17 cellular contexts compared by ENCODE assay signal in the genomic region with DNA sequence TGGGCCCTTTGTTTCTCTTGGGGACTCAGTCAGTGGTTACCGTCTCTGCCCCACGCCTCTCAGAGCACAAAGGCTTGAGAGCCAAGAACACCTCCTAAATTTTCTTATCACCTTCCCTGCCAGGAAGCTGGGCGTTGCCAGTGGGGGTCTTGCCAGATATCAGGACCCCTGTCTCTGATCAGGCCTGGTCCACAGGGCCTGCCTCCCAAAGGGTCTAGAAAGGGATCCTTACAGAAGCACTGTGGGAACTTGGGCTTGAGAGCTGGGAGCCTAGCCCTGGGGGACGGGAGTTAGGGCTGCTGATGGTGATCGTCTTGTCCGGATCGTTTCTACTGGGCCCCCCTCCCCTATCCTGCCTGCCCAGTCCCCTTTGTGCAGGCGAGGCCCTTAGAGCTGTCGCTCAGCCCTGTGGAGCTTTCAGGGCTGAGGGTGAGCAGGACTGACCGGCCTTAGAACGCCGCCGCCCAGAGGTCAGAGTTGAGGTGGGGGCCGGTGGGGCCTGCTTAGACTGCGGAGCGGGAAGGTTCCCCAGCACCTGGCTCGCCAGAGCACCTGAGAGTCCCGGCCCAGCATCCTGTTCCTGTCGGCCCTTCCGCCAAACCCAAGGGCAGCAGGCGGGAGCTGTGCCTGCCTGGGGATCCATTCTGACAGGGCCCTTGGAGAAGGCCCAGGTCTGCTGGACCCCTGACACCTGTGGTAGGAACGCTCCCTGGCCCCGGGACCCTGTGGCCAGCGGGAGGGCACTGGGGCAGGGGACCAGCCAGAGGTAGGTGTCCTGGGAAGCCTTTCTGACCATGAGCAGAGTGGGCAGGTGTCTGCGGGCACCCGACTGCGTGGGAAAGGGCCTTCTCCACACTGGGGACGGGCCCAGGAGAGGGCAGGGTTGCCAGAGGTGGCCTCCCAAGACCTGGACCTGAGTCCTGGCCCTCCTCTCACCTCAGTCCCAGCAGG. TPM values are rescaled to one million over a fixed set of nuclear protein-coding genes. Genes with fewer than 3 reads are reported as not detected.
DNase-seq lines count a peak whose midpoint lies in the region; FAIRE-seq and TF ChIP-seq lines count a peak whose summit lies in the region.
"Had no signal": no experiment of that assay in that cellular context is flagged by ENCODE, and none has a peak within 500 bp of the region (broad histone marks: within the 10 kb centered on the region; RNA-seq: fewer than 3 reads in every experiment).

No MANE protein-coding gene starts in this region.

- H2BK12ac ChIP-seq in H1 (ENCODE audit: low read depth, low read length) = no peak overlapping the region

- no peak overlapping the region for H4K91ac ChIP-seq in H1 (replicated peaks; ENCODE audit: insufficient read length, low read length)

- H3K4ac ChIP-seq in H1 (replicated peaks; ENCODE audit: insufficient read length, low read depth, low read length) = no peak overlapping the region

- TF ChIP-seq POLR2A in GM12892 (IDR thresholded peaks at IDR 0.05; ENCODE audit: low read depth, low read length) (no peak), H1 (IDR thresholded peaks at IDR 0.05; ENCODE audit: control extremely low read depth in 1 of 2, low read depth in 2 of 2, low read length in 2 of 2) (no peak)

- no peak overlapping the region for H3K4me2 ChIP-seq in H1 (ENCODE audit: insufficient read depth in 1 of 2, low read depth in 2 of 2, low read length in 2 of 2)

- no peak overlapping the region for H2BK120ac ChIP-seq in H1 (replicated peaks; ENCODE audit: low read depth, low read length)

- no peak overlapping the region for H2BK15ac ChIP-seq in H1 (ENCODE audit: low read length)

- DNase-seq in AG20443 (ENCODE audit: low spot score) (peak; percentile 10), GM12892 (ENCODE audit: insufficient read length) (peak; percentile 15), H1 (ENCODE audit: low read depth in 1 of 2, low spot score in 2 of 2) (peak in 1 of 2 experiments; percentile 52), osteocyte (ENCODE audit: extremely low spot score, unreplicated experiment) (peak; percentile 83), NCI-H146 (lab: John Stamatoyannopoulos, UW) (no peak), NCI-H345 treated with DMSO at 0.1 percent for 48 hours (lab: John Stamatoyannopoulos, UW; ENCODE audit: unreplicated experiment) (no peak), occipital lobe (lab: John Stamatoyannopoulos, UW) (no peak)
- no peak for DNase-seq in activated T-helper 1 cell treated with anti-CD3 and anti-CD28 coated beads, Interleukin-12 subunit alpha, Interleukin-12 subunit beta, Interleukin-2, Interleukin-4 antibody, amounts not matched to agents 30 ng/mL and 10 ng/mL and 1 ng/mL, durations not matched to agents 14 hours and 24 hours and 36 hours (ENCODE audit: low spot score)
- DNase-seq: COR-L47; effector memory CD8-positive, alpha-beta T cell; mammary epithelial cell; NCI-H187; SHP77 had no signal

- H3K4me3 Mint-ChIP-seq in osteocyte (ENCODE audit: unreplicated experiment) = no peak overlapping the region
- no peak overlapping the region for H3K4me3 Mint-ChIP-seq in activated T-helper 1 cell treated with anti-CD3 and anti-CD28 coated beads, Interleukin-12 subunit alpha, Interleukin-12 subunit beta, Interleukin-2, Interleukin-4 antibody, amounts not matched to agents 30 ng/mL and 10 ng/mL and 1 ng/mL, durations not matched to agents 14 hours and 24 hours and 36 hours
- H3K4me3 Mint-ChIP-seq: central memory CD8-positive, alpha-beta T cell; effector memory CD8-positive, alpha-beta T cell; naive thymus-derived CD8-positive, alpha-beta T cell had no signal

- H3K4me3 ChIP-seq in H1 (ENCODE audit: extremely low read depth in 1 of 4, insufficient read depth in 2 of 4, low read depth in 3 of 4, low read length in 4 of 4) = no peak overlapping the region

- no peaks in the 10 kb centered on the region for H3K9me3 ChIP-seq in H1 (ENCODE audit: insufficient read depth in 2 of 2, low read depth in 1 of 2, low read length in 1 of 2)

- H2AK5ac ChIP-seq in H1 (ENCODE audit: low read depth, low read length) = no peak overlapping the region

- no peak overlapping the region for H3K9ac ChIP-seq in H1 (replicated peaks in 1 of 4; ENCODE audit: extremely low read depth in 1 of 4, low read depth in 3 of 4, low read length in 3 of 4)

- H3K79me2 ChIP-seq in H1 (ENCODE audit: control insufficient read depth in 1 of 2, insufficient read depth in 2 of 2, low read length in 2 of 2) = no peaks in the 10 kb centered on the region

- H3K27ac Mint-ChIP-seq in osteocyte (ENCODE audit: unreplicated experiment) = no peak overlapping the region
- H3K27ac Mint-ChIP-seq in activated T-helper 1 cell treated with anti-CD3 and anti-CD28 coated beads, Interleukin-12 subunit alpha, Interleukin-12 subunit beta, Interleukin-2, Interleukin-4 antibody, amounts not matched to agents 30 ng/mL and 10 ng/mL and 1 ng/mL, durations not matched to agents 14 hours and 24 hours and 36 hours = no peak overlapping the region
- H3K27ac Mint-ChIP-seq: effector memory CD8-positive, alpha-beta T cell; naive thymus-derived CD8-positive, alpha-beta T cell had no signal

- H4K5ac ChIP-seq in H1 (ENCODE audit: insufficient read length, low read depth, low read length) = no peak overlapping the region

- no peaks in the 10 kb centered on the region for H3K9me3 Mint-ChIP-seq in osteocyte (ENCODE audit: unreplicated experiment)
- H3K9me3 Mint-ChIP-seq in activated T-helper 1 cell treated with anti-CD3 and anti-CD28 coated beads, Interleukin-12 subunit alpha, Interleukin-12 subunit beta, Interleukin-2, Interleukin-4 antibody, amounts not matched to agents 30 ng/mL and 10 ng/mL and 1 ng/mL, durations not matched to agents 14 hours and 24 hours and 36 hours = no peaks in the 10 kb centered on the region
- H3K9me3 Mint-ChIP-seq: central memory CD8-positive, alpha-beta T cell; effector memory CD8-positive, alpha-beta T cell; naive thymus-derived CD8-positive, alpha-beta T cell had no signal

- no peaks in the 10 kb centered on the region for H3K36me3 Mint-ChIP-seq in osteocyte (ENCODE audit: unreplicated experiment)
- peaks cover 7% of the 10 kb centered on the region for H3K36me3 Mint-ChIP-seq in activated T-helper 1 cell treated with anti-CD3 and anti-CD28 coated beads, Interleukin-12 subunit alpha, Interleukin-12 subunit beta, Interleukin-2, Interleukin-4 antibody, amounts not matched to agents 30 ng/mL and 10 ng/mL and 1 ng/mL, durations not matched to agents 14 hours and 24 hours and 36 hours (ENCODE audit: low read depth)

- no peak for TF ChIP-seq CTCF in H1 (IDR thresholded peaks at IDR 0.05; ENCODE audit: control extremely low read depth in 1 of 3, insufficient read depth in 1 of 3, low read depth in 1 of 3, low read length in 3 of 3)
- TF ChIP-seq CTCF in osteocyte (IDR thresholded peaks at IDR 0.05) = no peak

- 83% methylated on average over 25 of the region's 28 CpGs; no CpG with 5 or more reads in 1 of the 2 experiments for WGBS in H1 (ENCODE audit: extremely low coverage in 1 of 2, insufficient coverage in 1 of 2, insufficient read length in 1 of 2, insufficient replicate concordance in 2 of 2, low coverage in 1 of 2, low lambda C conversion rate in 2 of 2, missing lambda C conversion rate in 1 of 2), 2 experiments

- no peak overlapping the region for H3K27ac ChIP-seq in H1 (ENCODE audit: low read depth, low read length)

- H3K4me1 ChIP-seq in H1 (replicated peaks in 1 of 4; ENCODE audit: control insufficient read depth in 3 of 4, insufficient read depth in 4 of 4, low read length in 3 of 4) = peaks cover 0 to 19% (median 13%) of the 10 kb centered on the region in 4 experiments; a peak in 6 of 7 replicates

- POLR2A ChIA-PET in H1 (lab: Charles Lee; ENCODE audit: partially characterized antibody) = interaction anchor here (0.7 to 3.0 kb wide), 11 partner anchors 8 to 239 kb away, joined by 3 to 23 read pairs (median 3); no protein-coding TSS in a partner anchor

- intact Hi-C loops in activated T-helper 1 cell treated with anti-CD3 and anti-CD28 coated beads, Interleukin-12 subunit alpha, Interleukin-12 subunit beta, Interleukin-2, Interleukin-4 antibody, amounts not matched to agents 30 ng/mL and 10 ng/mL and 1 ng/mL, durations not matched to agents 14 hours and 24 hours and 36 hours (cut with micrococcal nuclease) = no loop called here

- H3K79me1 ChIP-seq in H1 (ENCODE audit: low read depth, low read length) = no peaks in the 10 kb centered on the region

- H4K8ac ChIP-seq in H1 (ENCODE audit: extremely low read depth, insufficient read depth, low read length) = peak overlapping the region; percentile 3; the same call in 1 of the 2 replicates

- H2AFZ ChIP-seq in H1 (ENCODE audit: low read length) = no peak overlapping the region

- H3K14ac ChIP-seq in H1 (ENCODE audit: insufficient read length) = no peak overlapping the region

- no peak overlapping the region for H3K23ac ChIP-seq in H1 (ENCODE audit: insufficient read length)

- H2BK20ac ChIP-seq in H1 (ENCODE audit: low read length) = no peak overlapping the region

- CTCF ChIA-PET in H1 (lab: Charles Lee; ENCODE audit: partially characterized antibody) = interaction anchor here (1.1 to 2.1 kb wide), 7 partner anchors 14 to 243 kb away, joined by 3 to 7 read pairs (median 5); no protein-coding TSS in a partner anchor

- peaks cover 0 to 3% (median 0%) of the 10 kb centered on the region in 4 experiments; a peak in 1 of 8 replicates for H3K36me3 ChIP-seq in H1 (ENCODE audit: control insufficient read depth in 2 of 4, insufficient read depth in 4 of 4, low read length in 3 of 4)

- no peak overlapping the region; the same call in 1 of the 2 replicates for H3K18ac ChIP-seq in H1 (ENCODE audit: extremely low read depth, low read length)

- FAIRE-seq in GM12892 (lab: Jason Lieb, UNC) (no peak), H1 (lab: Jason Lieb, UNC) (no peak)

- no peaks in the 10 kb centered on the region for H4K20me1 ChIP-seq in H1 (replicated peaks in 1 of 2; ENCODE audit: control insufficient read depth in 1 of 2, insufficient read depth in 2 of 2, low read length in 2 of 2)

- no peaks in the 10 kb centered on the region for H3K27me3 Mint-ChIP-seq in osteocyte (ENCODE audit: unreplicated experiment)
- H3K27me3 Mint-ChIP-seq in activated T-helper 1 cell treated with anti-CD3 and anti-CD28 coated beads, Interleukin-12 subunit alpha, Interleukin-12 subunit beta, Interleukin-2, Interleukin-4 antibody, amounts not matched to agents 30 ng/mL and 10 ng/mL and 1 ng/mL, durations not matched to agents 14 hours and 24 hours and 36 hours (ENCODE audit: insufficient read depth) = peaks cover 2% of the 10 kb centered on the region
- H3K27me3 Mint-ChIP-seq: central memory CD8-positive, alpha-beta T cell; effector memory CD8-positive, alpha-beta T cell; naive thymus-derived CD8-positive, alpha-beta T cell had no signal

- H3K4me1 Mint-ChIP-seq in osteocyte (ENCODE audit: unreplicated experiment) = peaks cover 6% of the 10 kb centered on the region
- no peaks in the 10 kb centered on the region for H3K4me1 Mint-ChIP-seq in activated T-helper 1 cell treated with anti-CD3 and anti-CD28 coated beads, Interleukin-12 subunit alpha, Interleukin-12 subunit beta, Interleukin-2, Interleukin-4 antibody, amounts not matched to agents 30 ng/mL and 10 ng/mL and 1 ng/mL, durations not matched to agents 14 hours and 24 hours and 36 hours (ENCODE audit: low read depth)
- H3K4me1 Mint-ChIP-seq: central memory CD8-positive, alpha-beta T cell had no signal

- H3K23me2 ChIP-seq in H1 (ENCODE audit: low read depth, low read length) = no peaks in the 10 kb centered on the region

- no peak for TF ChIP-seq RAD21 in H1 (IDR thresholded peaks at IDR 0.05 in 1 of 2, conservative IDR thresholded peaks at IDR 0.05 in 1 of 2; ENCODE audit: low read depth in 2 of 2, low read length in 2 of 2)

- no peak for TF ChIP-seq EP300 in H1 (IDR thresholded peaks at IDR 0.05; ENCODE audit: borderline replicate concordance in 1 of 2, low read depth in 2 of 2, low read length in 2 of 2)

- no peak overlapping the region; the same call in 1 of the 2 replicates for H2BK5ac ChIP-seq in H1 (ENCODE audit: low read depth, low read length)

- no peak overlapping the region for H3K56ac ChIP-seq in H1 (replicated peaks; ENCODE audit: insufficient read length, low read depth, low read length)

- no peaks in the 10 kb centered on the region for H3K27me3 ChIP-seq in H1 (replicated peaks in 1 of 4; ENCODE audit: control insufficient read depth in 3 of 4, extremely low read depth in 1 of 4, insufficient read depth in 3 of 4, low read length in 3 of 4)

RNA-seq across cellular contexts. Expression of gene ESPNL, which starts 1.0 kb away (rescaled TPM):
- 0.61 TPM for polyA plus RNA-seq in GM12892 (2012; ENCODE audit: missing spikeins)
- total RNA-seq in H1 (2021; fragmentation: NEBNext Ultra II Directional; extraction: Animal tissue kit (Norgen Biotek cat#: 25700)) = 1.3 and 1.8 TPM in 2 replicates
- 0.68 and 1.6 TPM in 2 replicates for polyA plus RNA-seq in H1 (2011; rRNA removed)
- polyA plus RNA-seq in H1 (2011; cell fraction: cytosol; rRNA removed) = 1.3 TPM
- 2.8 TPM for polyA plus RNA-seq in H1 (2011; cell fraction: nucleus; rRNA removed)
- 0.54 to 1.2 TPM (median 0.82 TPM) in 4 replicates for polyA plus RNA-seq in H1 (2012, experiment 1 of 2)
- 0.66 TPM for polyA plus RNA-seq in H1 (2012, experiment 2 of 2)
- polyA plus RNA-seq in H1 (2013, experiment 1 of 2) = 0.75 TPM
- polyA plus RNA-seq in H1 (2013, experiment 2 of 2) = 0.64 TPM
- polyA minus RNA-seq in H1 (2011; rRNA and poly(A)+ RNA removed) = 0.15 and 0.60 TPM in 2 replicates
- 0.73 TPM for polyA minus RNA-seq in H1 (2011; cell fraction: cytosol; rRNA and poly(A)+ RNA removed)
- polyA minus RNA-seq in H1 (2011; cell fraction: nucleus; rRNA and poly(A)+ RNA removed) = 1.2 TPM
- not detected in 2 replicates for total RNA-seq in osteocyte
- total RNA-seq in activated T-helper 1 cell treated with anti-CD3 and anti-CD28 coated beads, Interleukin-12 subunit alpha, Interleukin-12 subunit beta, Interleukin-2, Interleukin-4 antibody, amounts not matched to agents 30 ng/mL and 10 ng/mL and 1 ng/mL, durations not matched to agents 14 hours and 24 hours and 36 hours = 0.05 and 0.20 TPM in 2 replicates
- total RNA-seq in occipital lobe = 0.16 TPM
- total RNA-seq: aorta had no signal
- polyA plus RNA-seq: mammary epithelial cell; naive thymus-derived CD8-positive, alpha-beta T cell had no signal

RNA-seq across cellular contexts. Expression of gene KLHL30, which starts 37.4 kb away (rescaled TPM):
- polyA plus RNA-seq in GM12892 (2012; ENCODE audit: missing spikeins) = not detected
- 0.08 TPM in 1 of 2 replicates, not detected in the other for total RNA-seq in H1 (2021; fragmentation: NEBNext Ultra II Directional; extraction: Animal tissue kit (Norgen Biotek cat#: 25700))
- polyA plus RNA-seq in H1 (2011; rRNA removed) = 0.03 TPM in 1 of 2 replicates, not detected in the other
- polyA plus RNA-seq in H1 (2011; cell fraction: cytosol; rRNA removed) = 0.01 TPM
- polyA plus RNA-seq in H1 (2011; cell fraction: nucleus; rRNA removed) = 0.07 TPM
- polyA plus RNA-seq in H1 (2012, experiment 1 of 2) = not detected in 4 replicates
- polyA plus RNA-seq in H1 (2012, experiment 2 of 2) = not detected
- polyA plus RNA-seq in H1 (2013, experiment 1 of 2) = not detected
- polyA plus RNA-seq in H1 (2013, experiment 2 of 2) = not detected
- not detected in 2 replicates for polyA minus RNA-seq in H1 (2011; rRNA and poly(A)+ RNA removed)
- polyA minus RNA-seq in H1 (2011; cell fraction: cytosol; rRNA and poly(A)+ RNA removed) = not detected
- not detected for polyA minus RNA-seq in H1 (2011; cell fraction: nucleus; rRNA and poly(A)+ RNA removed)
- 1.0 and 1.2 TPM in 2 replicates for total RNA-seq in osteocyte
- total RNA-seq in activated T-helper 1 cell treated with anti-CD3 and anti-CD28 coated beads, Interleukin-12 subunit alpha, Interleukin-12 subunit beta, Interleukin-2, Interleukin-4 antibody, amounts not matched to agents 30 ng/mL and 10 ng/mL and 1 ng/mL, durations not matched to agents 14 hours and 24 hours and 36 hours = not detected in 2 replicates
- 0.16 TPM for total RNA-seq in occipital lobe
- total RNA-seq: naive thymus-derived CD8-positive, alpha-beta T cell; T-helper 1 cell treated with Interleukin-12 subunit alpha and Interleukin-12 subunit beta and Interleukin-4 antibody, amounts not matched to agents 30 ng/mL and 1 ng/mL, for 36 hours had no signal
- polyA plus RNA-seq: naive thymus-derived CD8-positive, alpha-beta T cell had no signal

RNA-seq across cellular contexts. Expression of gene SCLY, which starts 40.3 kb away (rescaled TPM):
- 19.4 TPM for polyA plus RNA-seq in GM12892 (2012; ENCODE audit: missing spikeins)
- 79.0 and 83.7 TPM in 2 replicates for total RNA-seq in H1 (2021; fragmentation: NEBNext Ultra II Directional; extraction: Animal tissue kit (Norgen Biotek cat#: 25700))
- 79.5 and 111 TPM in 2 replicates for polyA plus RNA-seq in H1 (2011; rRNA removed)
- polyA plus RNA-seq in H1 (2011; cell fraction: cytosol; rRNA removed) = 68.5 TPM
- polyA plus RNA-seq in H1 (2011; cell fraction: nucleus; rRNA removed) = 100.0 TPM
- 65.1 to 71.0 TPM (median 67.4 TPM) in 4 replicates for polyA plus RNA-seq in H1 (2012, experiment 1 of 2)
- 70.8 TPM for polyA plus RNA-seq in H1 (2012, experiment 2 of 2)
- 43.4 TPM for polyA plus RNA-seq in H1 (2013, experiment 1 of 2)
- polyA plus RNA-seq in H1 (2013, experiment 2 of 2) = 44.4 TPM
- polyA minus RNA-seq in H1 (2011; rRNA and poly(A)+ RNA removed) = 63.7 and 76.3 TPM in 2 replicates
- polyA minus RNA-seq in H1 (2011; cell fraction: cytosol; rRNA and poly(A)+ RNA removed) = 40.9 TPM
- 77.6 TPM for polyA minus RNA-seq in H1 (2011; cell fraction: nucleus; rRNA and poly(A)+ RNA removed)
- total RNA-seq in osteocyte (22.1 and 22.5 TPM in 2 replicates), occipital lobe (9.2 TPM)
- total RNA-seq in activated T-helper 1 cell treated with anti-CD3 and anti-CD28 coated beads, Interleukin-12 subunit alpha, Interleukin-12 subunit beta, Interleukin-2, Interleukin-4 antibody, amounts not matched to agents 30 ng/mL and 10 ng/mL and 1 ng/mL, durations not matched to agents 14 hours and 24 hours and 36 hours = 109 and 119 TPM in 2 replicates

RNA-seq across cellular contexts. Expression of gene ERFE, which starts 57.7 kb away (rescaled TPM):
- not detected for polyA plus RNA-seq in GM12892 (2012; ENCODE audit: missing spikeins)
- 1.8 and 2.5 TPM in 2 replicates for total RNA-seq in H1 (2021; fragmentation: NEBNext Ultra II Directional; extraction: Animal tissue kit (Norgen Biotek cat#: 25700))
- polyA plus RNA-seq in H1 (2011; rRNA removed) = 3.6 and 5.1 TPM in 2 replicates
- 4.8 TPM for polyA plus RNA-seq in H1 (2011; cell fraction: cytosol; rRNA removed)
- 10.3 TPM for polyA plus RNA-seq in H1 (2011; cell fraction: nucleus; rRNA removed)
- 2.8 to 3.5 TPM (median 2.8 TPM) in 4 replicates for polyA plus RNA-seq in H1 (2012, experiment 1 of 2)
- polyA plus RNA-seq in H1 (2012, experiment 2 of 2) = 3.2 TPM
- polyA plus RNA-seq in H1 (2013, experiment 1 of 2) = 3.1 TPM
- 2.8 TPM for polyA plus RNA-seq in H1 (2013, experiment 2 of 2)
- 1.1 and 1.3 TPM in 2 replicates for polyA minus RNA-seq in H1 (2011; rRNA and poly(A)+ RNA removed)
- polyA minus RNA-seq in H1 (2011; cell fraction: cytosol; rRNA and poly(A)+ RNA removed) = 2.8 TPM
- polyA minus RNA-seq in H1 (2011; cell fraction: nucleus; rRNA and poly(A)+ RNA removed) = 1.4 TPM
- total RNA-seq in osteocyte (1.0 and 1.2 TPM in 2 replicates), occipital lobe (1.6 TPM)
- total RNA-seq in activated T-helper 1 cell treated with anti-CD3 and anti-CD28 coated beads, Interleukin-12 subunit alpha, Interleukin-12 subunit beta, Interleukin-2, Interleukin-4 antibody, amounts not matched to agents 30 ng/mL and 10 ng/mL and 1 ng/mL, durations not matched to agents 14 hours and 24 hours and 36 hours = 0.20 TPM in 1 of 2 replicates, not detected in the other
- total RNA-seq: naive thymus-derived CD8-positive, alpha-beta T cell; T-helper 1 cell treated with Interleukin-12 subunit alpha and Interleukin-12 subunit beta and Interleukin-4 antibody, amounts not matched to agents 30 ng/mL and 1 ng/mL, for 36 hours had no signal
- polyA plus RNA-seq: naive thymus-derived CD8-positive, alpha-beta T cell had no signal

Comparison
In these comparisons a context has a peak if more than half of its experiments do, and no peak if none do; other contexts are left out.
1. DNase-seq: peak in AG20443 (single experiment), GM12892 (single experiment) and osteocyte (single experiment); none in activated T-helper 1 cell treated with anti-CD3 and anti-CD28 coated beads, Interleukin-12 subunit alpha, Interleukin-12 subunit beta, Interleukin-2, Interleukin-4 antibody, amounts not matched to agents 30 ng/mL and 10 ng/mL and 1 ng/mL, durations not matched to agents 14 hours and 24 hours and 36 hours (single experiment), NCI-H146 (single experiment), NCI-H345 treated with DMSO at 0.1 percent for 48 hours (single experiment) and occipital lobe (single experiment).